In the genomic region with DNA sequence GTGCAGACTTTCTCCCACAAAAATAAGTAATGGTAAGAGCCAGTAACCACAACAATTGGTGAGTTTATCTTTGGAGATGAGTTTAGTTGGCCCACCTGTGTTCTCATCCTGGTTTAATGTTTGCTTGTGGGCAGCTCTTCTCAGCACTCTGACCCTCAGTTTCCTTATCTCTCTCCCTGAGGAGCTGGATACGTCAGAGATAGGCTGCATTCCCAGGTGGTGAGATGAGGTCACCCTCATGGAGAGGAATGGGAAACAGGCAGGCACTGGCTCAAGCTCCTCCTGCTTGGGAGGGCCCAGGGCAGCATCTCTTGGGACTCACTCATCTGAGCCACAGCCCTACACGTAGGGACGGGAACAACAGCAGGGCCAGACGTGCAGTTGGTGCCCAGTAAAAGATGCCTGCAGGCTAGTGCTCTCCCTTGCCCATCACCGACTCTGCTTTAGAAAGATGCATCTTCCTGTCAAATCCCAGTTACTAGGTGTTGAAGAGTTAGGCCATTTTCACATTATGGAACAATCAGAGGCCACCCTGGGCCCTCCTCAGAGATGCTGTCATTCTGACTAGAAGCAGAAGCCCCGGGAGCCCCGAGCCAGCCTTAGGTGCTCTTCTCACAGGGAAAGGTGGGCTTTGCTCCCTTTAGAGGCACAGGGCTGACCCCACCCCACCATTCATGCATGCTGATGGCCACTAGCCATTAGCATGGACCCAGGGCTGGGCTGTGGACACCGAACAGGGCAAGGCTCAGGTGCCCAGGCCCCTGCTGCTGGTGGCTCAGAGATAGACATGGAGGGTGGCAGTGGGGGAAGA, we compare ENCODE assay signal across 13 cellular contexts. TPM values are rescaled to one million over a fixed set of nuclear protein-coding genes. Genes with fewer than 3 reads are reported as not detected.
DNase-seq lines count a peak whose midpoint lies in the region; ATAC-seq, FAIRE-seq and TF ChIP-seq lines count a peak whose summit lies in the region.
"Had no signal": no experiment of that assay in that cellular context is flagged by ENCODE, and none has a peak within 500 bp of the region (broad histone marks: within the 10 kb centered on the region; RNA-seq: fewer than 3 reads in every experiment).

No MANE protein-coding gene starts in this region.

- H3K4me1 ChIP-seq in left lung (no peaks in the 10 kb centered on the region), A673 (ENCODE audit: insufficient read depth, low read length, poor library complexity, severe bottlenecking) (no peaks in the 10 kb centered on the region)

- DNase-seq in AG10803 (ENCODE audit: low read depth) (peak; percentile 6), T-helper 17 cell (no peak), fibroblast of pulmonary artery (ENCODE audit: low read depth) (peak; percentile 72), left lung (no peak), GM12891 (ENCODE audit: insufficient read length, low spot score) (no peak), A673 (ENCODE audit: low spot score) (no peak)
- DNase-seq: NCI-H1417 treated with DMSO at 0.1 percent for 48 hours, NCI-H510A treated with DMSO at 0.1 percent for 48 hours had no signal

- H3K27ac ChIP-seq in left lung (no peak overlapping the region), A673 (ENCODE audit: low read depth, low read length, poor library complexity, severe bottlenecking) (no peak overlapping the region)

- peak overlapping the region; percentile 32 for H3K27ac Mint-ChIP-seq in T-helper 17 cell

- H3K27me3 ChIP-seq in left lung (no peaks in the 10 kb centered on the region), A673 (replicated peaks; ENCODE audit: insufficient read depth, low read depth, low read length, poor library complexity) (no peaks in the 10 kb centered on the region)

- no TSS peak for BruUV-seq in A673 (replicated peaks; lab: Mats Ljungman, UMichigan)

- TF ChIP-seq CTCF in AG10803 (conservative IDR thresholded peaks at IDR 0.05; ENCODE audit: low read length) = no peak
- no peak for TF ChIP-seq CTCF in fibroblast of pulmonary artery (IDR thresholded peaks at IDR 0.05; ENCODE audit: low read length, missing control alignments)
- no peak for TF ChIP-seq CTCF in left lung (IDR thresholded peaks at IDR 0.05)
- no peak for TF ChIP-seq CTCF in A673 (conservative IDR thresholded peaks at IDR 0.05; ENCODE audit: low read depth, low read length)

- H3K4me3 ChIP-seq in AG10803 (ENCODE audit: low read length) = no peak overlapping the region
- H3K4me3 ChIP-seq in fibroblast of pulmonary artery (replicated peaks; ENCODE audit: low read depth, low read length) = no peak overlapping the region
- H3K4me3 ChIP-seq in left lung = no peak overlapping the region
- H3K4me3 ChIP-seq in A673 (ENCODE audit: low read depth, low read length, poor library complexity, severe bottlenecking) = no peak overlapping the region
- H3K4me3 ChIP-seq: HAP-1 had no signal

- H3K4me1 Mint-ChIP-seq in T-helper 17 cell = peaks cover 8% of the 10 kb centered on the region

- CTCF ChIA-PET in A673 (lab: Charles Lee) = no interaction called here

- no peak overlapping the region for H3K4me3 Mint-ChIP-seq in T-helper 17 cell
- H3K4me3 Mint-ChIP-seq: nephron had no signal

- peaks cover 0 to 100% of the 10 kb centered on the region in 2 donors for H3K36me3 ChIP-seq in left lung
- H3K36me3 ChIP-seq in A673 (ENCODE audit: insufficient read depth, low read length, poor library complexity, severe bottlenecking) = peaks cover 28% of the 10 kb centered on the region

- no peak for TF ChIP-seq POLR2A in GM12891 (IDR thresholded peaks at IDR 0.05; ENCODE audit: low read depth, low read length)

- peaks cover 19% of the 10 kb centered on the region for H3K36me3 Mint-ChIP-seq in T-helper 17 cell (ENCODE audit: low read depth)

- H3K9me3 ChIP-seq in T-helper 17 cell (ENCODE audit: control insufficient read depth, low read length, poor library complexity, severe bottlenecking) (no peaks in the 10 kb centered on the region), left lung (no peaks in the 10 kb centered on the region), A673 (ENCODE audit: low read depth, low read length, poor library complexity, severe bottlenecking) (no peaks in the 10 kb centered on the region)
- H3K9me3 ChIP-seq: HAP-1 had no signal

- ATAC-seq in T-helper 17 cell = no peak
- peak; percentile 59 for ATAC-seq in left lung
- no peak for ATAC-seq in GM18909 (IDR thresholded peaks at IDR 0.05; ENCODE audit: poor library complexity, unreplicated experiment)
- no peak for ATAC-seq in HG03139 (IDR thresholded peaks at IDR 0.05; ENCODE audit: unreplicated experiment)

- intact Hi-C loops in left lung (cut with DNase I) = no loop called here
- intact Hi-C loops in A673 (cut with micrococcal nuclease; ENCODE audit: unreplicated experiment) = no loop called here

- no peak for FAIRE-seq in GM12891 (lab: Jason Lieb, UNC)
- FAIRE-seq: endometrium had no signal

- POLR2A ChIA-PET in A673 (lab: Charles Lee; ENCODE audit: low non-redundant PET) = no interaction called here

- H3K27me3 Mint-ChIP-seq in T-helper 17 cell = no peaks in the 10 kb centered on the region

TF ChIP-seq in GM12891, 5 proteins besides CTCF, POLR2A, EP300 and RAD21:
- TF ChIP-seq TAF1 (IDR thresholded peaks at IDR 0.05; ENCODE audit: low read depth, low read length) (no peak), POU2F2 (IDR thresholded peaks at IDR 0.05; ENCODE audit: low read depth, low read length) (no peak), PAX5 (IDR thresholded peaks at IDR 0.05; ENCODE audit: insufficient read depth, low read length, severe bottlenecking) (no peak), SPI1 (IDR thresholded peaks at IDR 0.05; ENCODE audit: low read depth, low read length) (no peak), POLR2AphosphoS5 (IDR thresholded peaks at IDR 0.05; ENCODE audit: low read depth, low read length) (no peak)

RNA-seq across cellular contexts. Expression of a gene that starts 59.7 kb away (rescaled TPM):
- under 1 TPM in 1 of 2 donors, not detected in 1; 0.10 TPM for total RNA-seq in T-helper 17 cell
- 1 to 10 TPM; 1.3 to 1.9 TPM for total RNA-seq in left lung
- not detected for polyA plus RNA-seq in GM12891 (2012; ENCODE audit: low read depth, missing spikeins)
- 0.43 and 0.76 TPM in 2 replicates for total RNA-seq in A673 (2021)

Comparison
In these comparisons a context has a peak if more than half of its experiments do, and no peak if none do; other contexts are left out.
1. DNase-seq: peak in AG10803 (single experiment) and fibroblast of pulmonary artery (single experiment); none in T-helper 17 cell (0 of 3), left lung (0 of 2), GM12891 (single experiment) and A673 (single experiment).